14 cellular contexts compared by ENCODE assay signal in the genomic region with DNA sequence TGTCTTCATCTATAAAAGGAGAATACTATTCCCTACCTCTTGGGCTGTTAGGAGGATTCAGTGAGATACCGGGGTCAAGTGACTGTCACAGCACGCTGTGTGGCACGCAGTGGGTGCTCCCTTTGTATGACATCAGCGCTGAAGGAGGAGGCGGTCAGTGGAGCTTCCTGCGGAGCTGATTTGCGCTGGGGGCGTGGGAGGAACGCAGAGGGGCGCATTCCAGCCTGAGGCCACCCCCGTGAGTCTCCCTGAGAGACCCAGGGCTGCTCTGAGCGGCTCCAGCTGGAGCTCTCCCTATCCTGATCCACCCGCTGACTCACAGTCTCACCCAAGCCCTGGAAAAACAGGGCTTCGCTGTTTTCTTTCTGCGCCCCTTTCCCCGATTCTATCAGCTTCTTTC. TPM values are rescaled to one million over a fixed set of nuclear protein-coding genes. Genes with fewer than 3 reads are reported as not detected.
A peak's percentile ranks its signal among the peaks of the same experiment; 100 is the strongest.
DNase-seq lines count a peak whose midpoint lies in the region; ATAC-seq and TF ChIP-seq lines count a peak whose summit lies in the region.
"Had no signal": no experiment of that assay in that cellular context is flagged by ENCODE, and none has a peak within 500 bp of the region (broad histone marks: within the 10 kb centered on the region; RNA-seq: fewer than 3 reads in every experiment).

No MANE protein-coding gene starts in this region.

- H3K4me1 ChIP-seq in HEK293 (ENCODE audit: control insufficient read depth, insufficient read depth, low read length): no peaks in the 10 kb centered on the region
- no peaks in the 10 kb centered on the region for H3K4me1 ChIP-seq in gastroesophageal sphincter
- no peaks in the 10 kb centered on the region for H3K4me1 ChIP-seq in right lobe of liver
- peaks cover 5 to 16% of the 10 kb centered on the region in 2 donors for H3K4me1 ChIP-seq in gastrocnemius medialis

- CTCF ChIA-PET in HEK293 (lab: Yijun Ruan, JAX): interaction anchor here (1.0 to 1.6 kb wide), 2 partner anchors 9 to 80 kb away, joined by 3 to 4 read pairs; no protein-coding TSS in a partner anchor
- CTCF ChIA-PET in activated CD4-positive, alpha-beta memory T cell treated with anti-CD3 and anti-CD28 coated beads for 36 hours (lab: Charles Lee): no interaction called here

- peak in 2 of 3 donors; percentile 33 to 44 for DNase-seq in right lobe of liver
- DNase-seq in gastrocnemius medialis: peak; percentile 24 to 48
- DNase-seq in retina: no peak
- no peak for DNase-seq in NCI-H226
- no peak for DNase-seq in kidney glomerular epithelial cell (lab: John Stamatoyannopoulos, UW)
- DNase-seq in activated CD4-positive, alpha-beta memory T cell treated with anti-CD3 and anti-CD28 coated beads for 36 hours: no peak
- DNase-seq: cortex of kidney, KBM-7, naive B cell, NCI-H1436, NCI-H524 treated with DMSO at 0.1 percent for 48 hours had no signal

- in situ Hi-C loops in gastrocnemius medialis (cut with MboI; ENCODE audit: low sequenced_read_pairs in 4 of 4): no loop called here

- ATAC-seq in gastroesophageal sphincter: peak; percentile 88
- peak; percentile 31 to 71 (median 60) for ATAC-seq in right lobe of liver
- ATAC-seq in gastrocnemius medialis: peak in 1 of 2 donors; percentile 57
- ATAC-seq: esophagus mucosa had no signal

- H3K4me3 ChIP-seq in HEK293 (ENCODE audit: low read depth, low read length) (no peak overlapping the region), gastroesophageal sphincter (no peak overlapping the region), right lobe of liver (no peak overlapping the region), gastrocnemius medialis (no peak overlapping the region)

- H3K27me3 Mint-ChIP-seq in activated CD4-positive, alpha-beta memory T cell treated with anti-CD3 and anti-CD28 coated beads for 36 hours: peaks cover 2% of the 10 kb centered on the region
- H3K27me3 Mint-ChIP-seq: naive B cell had no signal

- intact Hi-C loops in right lobe of liver (cut with DNase I) (no loop called here), gastrocnemius medialis (cut with DNase I; ENCODE audit: low total_unique reads) (no loop called here)
- intact Hi-C loops in activated CD4-positive, alpha-beta memory T cell treated with anti-CD3 and anti-CD28 coated beads for 36 hours (cut with micrococcal nuclease): no loop called here

- 73% methylated on average over 9 of the region's 16 CpGs; no CpG with 5 or more reads in 1 of the 2 donors for WGBS in gastroesophageal sphincter (ENCODE audit: low coverage in 1 of 2), 2 donors
- WGBS in right lobe of liver (ENCODE audit: insufficient coverage, low coverage, low lambda C conversion rate, missing lambda C conversion rate): 68% methylated on average over 9 of the region's 16 CpGs

- H3K4me3 Mint-ChIP-seq in activated CD4-positive, alpha-beta memory T cell treated with anti-CD3 and anti-CD28 coated beads for 36 hours: no peak overlapping the region

- H3K36me3 ChIP-seq in HEK293 (ENCODE audit: control insufficient read depth in 2 of 2, insufficient read depth in 1 of 2, low read length in 2 of 2) (no peaks in the 10 kb centered on the region), gastroesophageal sphincter (no peaks in the 10 kb centered on the region), right lobe of liver (no peaks in the 10 kb centered on the region), gastrocnemius medialis (no peaks in the 10 kb centered on the region)

- POLR2A ChIA-PET in HEK293 (lab: Yijun Ruan, JAX): interaction anchor here (0.6 kb wide), 1 partner anchor 942 kb away, joined by 6 read pairs; no protein-coding TSS in a partner anchor
- POLR2A ChIA-PET in activated CD4-positive, alpha-beta memory T cell treated with anti-CD3 and anti-CD28 coated beads for 36 hours (lab: Charles Lee): no interaction called here

- H3K27ac ChIP-seq in HEK293 (ENCODE audit: extremely low read depth, low read depth, low read length): no peak overlapping the region
- H3K27ac ChIP-seq in gastroesophageal sphincter: peak overlapping the region in 3 of 4 donors; percentile 28 to 76 (median 42)
- peak overlapping the region in 1 of 3 donors; percentile 13 for H3K27ac ChIP-seq in right lobe of liver
- peak overlapping the region; percentile 67 to 78 (median 71) for H3K27ac ChIP-seq in gastrocnemius medialis

- H3K9me3 ChIP-seq in HEK293 (ENCODE audit: control insufficient read depth, insufficient read depth, low read depth, low read length): no peaks in the 10 kb centered on the region
- H3K9me3 ChIP-seq in gastroesophageal sphincter: peaks cover 0 to 8% (median 0%) of the 10 kb centered on the region in 3 donors
- no peaks in the 10 kb centered on the region for H3K9me3 ChIP-seq in right lobe of liver
- H3K9me3 ChIP-seq in gastrocnemius medialis: no peaks in the 10 kb centered on the region

- TF ChIP-seq CTCF in HEK293 (tag by site-specific recombination; IDR thresholded peaks at IDR 0.05) (no peak), gastroesophageal sphincter (IDR thresholded peaks at IDR 0.05) (no peak), right lobe of liver (IDR thresholded peaks at IDR 0.05) (no peak), gastrocnemius medialis (IDR thresholded peaks at IDR 0.05 in 4 of 5, conservative IDR thresholded peaks at IDR 0.05 in 1 of 5) (no peak)

- H3K9me3 Mint-ChIP-seq in activated CD4-positive, alpha-beta memory T cell treated with anti-CD3 and anti-CD28 coated beads for 36 hours: peaks cover 4% of the 10 kb centered on the region

- no peaks in the 10 kb centered on the region for H3K36me3 Mint-ChIP-seq in activated CD4-positive, alpha-beta memory T cell treated with anti-CD3 and anti-CD28 coated beads for 36 hours

- H3K4me1 Mint-ChIP-seq in activated CD4-positive, alpha-beta memory T cell treated with anti-CD3 and anti-CD28 coated beads for 36 hours (ENCODE audit: low read depth): no peaks in the 10 kb centered on the region

- H3K27ac Mint-ChIP-seq in activated CD4-positive, alpha-beta memory T cell treated with anti-CD3 and anti-CD28 coated beads for 36 hours: no peak overlapping the region
- H3K27ac Mint-ChIP-seq: naive B cell had no signal

- TF ChIP-seq EP300 in gastroesophageal sphincter (IDR thresholded peaks at IDR 0.05): no peak

- TF ChIP-seq POLR2A in gastroesophageal sphincter (IDR thresholded peaks at IDR 0.05) (no peak), right lobe of liver (IDR thresholded peaks at IDR 0.05) (no peak), gastrocnemius medialis (IDR thresholded peaks at IDR 0.05) (peak in 1 of 2 donors; percentile 19)

- no peaks in the 10 kb centered on the region for H3K27me3 ChIP-seq in gastroesophageal sphincter
- H3K27me3 ChIP-seq in right lobe of liver: no peaks in the 10 kb centered on the region
- H3K27me3 ChIP-seq in gastrocnemius medialis: no peaks in the 10 kb centered on the region

TF ChIP-seq in HEK293, 187 proteins besides CTCF, POLR2A, EP300 and RAD21 (continues in another document):
- TF ChIP-seq ZNF621 (tag by site-specific recombination; IDR thresholded peaks at IDR 0.05): no peak
- TF ChIP-seq ZNF248 (tag by site-specific recombination; IDR thresholded peaks at IDR 0.05): no peak
- TF ChIP-seq BCL11A (tag by site-specific recombination; IDR thresholded peaks at IDR 0.05; ENCODE audit: low read depth): no peak
- no peak for TF ChIP-seq ZNF426 (tag by site-specific recombination; IDR thresholded peaks at IDR 0.05)
- TF ChIP-seq ZNF155 (tag by site-specific recombination; IDR thresholded peaks at IDR 0.05): no peak
- peak; percentile 51 for TF ChIP-seq ZFHX2 (tag by site-specific recombination; conservative IDR thresholded peaks at IDR 0.05)
- no peak for TF ChIP-seq ZNF521 (tag by site-specific recombination; IDR thresholded peaks at IDR 0.05)
- TF ChIP-seq EGR2 (tag by site-specific recombination; IDR thresholded peaks at IDR 0.05; ENCODE audit: low read depth): peak; percentile 28; the same call in 1 of the 2 replicates
- TF ChIP-seq, protein P1, sequence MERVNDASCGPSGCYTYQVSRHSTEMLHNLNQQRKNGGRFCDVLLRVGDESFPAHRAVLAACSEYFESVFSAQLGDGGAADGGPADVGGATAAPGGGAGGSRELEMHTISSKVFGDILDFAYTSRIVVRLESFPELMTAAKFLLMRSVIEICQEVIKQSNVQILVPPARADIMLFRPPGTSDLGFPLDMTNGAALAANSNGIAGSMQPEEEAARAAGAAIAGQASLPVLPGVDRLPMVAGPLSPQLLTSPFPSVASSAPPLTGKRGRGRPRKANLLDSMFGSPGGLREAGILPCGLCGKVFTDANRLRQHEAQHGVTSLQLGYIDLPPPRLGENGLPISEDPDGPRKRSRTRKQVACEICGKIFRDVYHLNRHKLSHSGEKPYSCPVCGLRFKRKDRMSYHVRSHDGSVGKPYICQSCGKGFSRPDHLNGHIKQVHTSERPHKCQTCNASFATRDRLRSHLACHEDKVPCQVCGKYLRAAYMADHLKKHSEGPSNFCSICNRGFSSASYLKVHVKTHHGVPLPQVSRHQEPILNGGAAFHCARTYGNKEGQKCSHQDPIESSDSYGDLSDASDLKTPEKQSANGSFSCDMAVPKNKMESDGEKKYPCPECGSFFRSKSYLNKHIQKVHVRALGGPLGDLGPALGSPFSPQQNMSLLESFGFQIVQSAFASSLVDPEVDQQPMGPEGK (tag by site-specific recombination; IDR thresholded peaks at IDR 0.05): no peak
- TF ChIP-seq, protein P2, sequence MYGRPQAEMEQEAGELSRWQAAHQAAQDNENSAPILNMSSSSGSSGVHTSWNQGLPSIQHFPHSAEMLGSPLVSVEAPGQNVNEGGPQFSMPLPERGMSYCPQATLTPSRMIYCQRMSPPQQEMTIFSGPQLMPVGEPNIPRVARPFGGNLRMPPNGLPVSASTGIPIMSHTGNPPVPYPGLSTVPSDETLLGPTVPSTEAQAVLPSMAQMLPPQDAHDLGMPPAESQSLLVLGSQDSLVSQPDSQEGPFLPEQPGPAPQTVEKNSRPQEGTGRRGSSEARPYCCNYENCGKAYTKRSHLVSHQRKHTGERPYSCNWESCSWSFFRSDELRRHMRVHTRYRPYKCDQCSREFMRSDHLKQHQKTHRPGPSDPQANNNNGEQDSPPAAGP (tag by site-specific recombination; IDR thresholded peaks at IDR 0.05): no peak
- TF ChIP-seq ZNF175 (tag by site-specific recombination; IDR thresholded peaks at IDR 0.05): no peak
- TF ChIP-seq ZNF707 (tag by site-specific recombination; IDR thresholded peaks at IDR 0.05): no peak

RNA-seq across cellular contexts. Expression of gene NEURL1B, which starts 24.3 kb away (rescaled TPM):
- total RNA-seq in gastroesophageal sphincter (10 to 100 TPM; 21.7 to 59.9 (median 41.5) TPM), right lobe of liver (1 to 10 TPM; 4.9 to 9.8 (median 6.4) TPM), gastrocnemius medialis (10 to 100 TPM in 3 of 4 donors, 1 to 10 TPM in 1; 8.7 to 18.8 (median 15.1) TPM)
- total RNA-seq in activated CD4-positive, alpha-beta memory T cell treated with anti-CD3 and anti-CD28 coated beads for 36 hours: under 1 TPM; 0.29 to 0.38 TPM

Comparison
In these comparisons a context has a peak if more than half of its experiments do, and no peak if none do; other contexts are left out.
1. DNase-seq: peak in right lobe of liver (2 of 3) and gastrocnemius medialis (2 of 2); none in retina (single experiment), NCI-H226 (single experiment), kidney glomerular epithelial cell (single experiment) and activated CD4-positive, alpha-beta memory T cell treated with anti-CD3 and anti-CD28 coated beads for 36 hours (single experiment).
2. RNA of gene NEURL1B, which starts 24.3 kb away (total RNA-seq): 21.7 to 59.9 TPM in gastroesophageal sphincter, 8.7 to 18.8 TPM in gastrocnemius medialis and 4.9 to 9.8 TPM in right lobe of liver; 0.29 to 0.38 TPM in activated CD4-positive, alpha-beta memory T cell treated with anti-CD3 and anti-CD28 coated beads for 36 hours; every median in the first group is over 4 times any median in the second.